Comparison of ENCODE assay signal across 1 cellular context in genomic region chr9:136625101-136626065, GRCh38.
TF ChIP-seq lines count a peak whose summit lies in the region.

No MANE protein-coding gene starts in this region.

TF ChIP-seq in HepG2, 621 proteins besides CTCF, POLR2A, EP300 and RAD21 (continued from another document and continues in another):
- TF ChIP-seq E2F2 (CRISPR knock-in tag; IDR thresholded peaks at IDR 0.05; ENCODE audit: borderline replicate concordance): no peak
- TF ChIP-seq ZMAT5 (CRISPR knock-in tag; IDR thresholded peaks at IDR 0.05; ENCODE audit: borderline replicate concordance, low read depth): no peak
- TF ChIP-seq ARHGAP35 (CRISPR knock-in tag; IDR thresholded peaks at IDR 0.05; ENCODE audit: borderline replicate concordance): no peak
- TF ChIP-seq ZNF569 (CRISPR knock-in tag; IDR thresholded peaks at IDR 0.05; ENCODE audit: borderline replicate concordance): no peak
- TF ChIP-seq ZNF672 (CRISPR knock-in tag; IDR thresholded peaks at IDR 0.05): no peak
- TF ChIP-seq ZNF556 (CRISPR knock-in tag; IDR thresholded peaks at IDR 0.05; ENCODE audit: borderline replicate concordance): peak; percentile 39; the same call in 1 of the 2 replicates
- no peak for TF ChIP-seq RFX3 (CRISPR knock-in tag; IDR thresholded peaks at IDR 0.05)
- peak; percentile 91 for TF ChIP-seq BCL6 (CRISPR knock-in tag; IDR thresholded peaks at IDR 0.05)
- TF ChIP-seq NR2F2 (IDR thresholded peaks at IDR 0.05; ENCODE audit: borderline replicate concordance, low read depth): peak; percentile 70
- TF ChIP-seq RFXANK (CRISPR knock-in tag; IDR thresholded peaks at IDR 0.05): no peak
- TF ChIP-seq IKZF1 (IDR thresholded peaks at IDR 0.05): no peak
- no peak for TF ChIP-seq ZNF674 (CRISPR knock-in tag; IDR thresholded peaks at IDR 0.05; ENCODE audit: low read depth)
- TF ChIP-seq REST (IDR thresholded peaks at IDR 0.05; ENCODE audit: borderline replicate concordance in 1 of 2, low read depth in 1 of 2, low read length in 2 of 2): no peak
- TF ChIP-seq SALL2 (CRISPR knock-in tag; IDR thresholded peaks at IDR 0.05): no peak; the same call in 1 of the 2 replicates
- peak; percentile 43; the same call in 1 of the 2 replicates for TF ChIP-seq ISL2 (CRISPR knock-in tag; IDR thresholded peaks at IDR 0.05)
- peak; percentile 63 for TF ChIP-seq NCOA2 (CRISPR knock-in tag; IDR thresholded peaks at IDR 0.05)
- TF ChIP-seq THRA (CRISPR knock-in tag; IDR thresholded peaks at IDR 0.05; ENCODE audit: borderline replicate concordance): peak; percentile 73; the same call in 1 of the 2 replicates
- peak; percentile 81 for TF ChIP-seq ZSCAN21 (CRISPR knock-in tag; IDR thresholded peaks at IDR 0.05; ENCODE audit: borderline replicate concordance)
- TF ChIP-seq TARDBP (CRISPR knock-in tag; IDR thresholded peaks at IDR 0.05): 0 out of 2 replicates have a peak, but pooled peaks have one; percentile 41
- TF ChIP-seq JARID2 (CRISPR knock-in tag; IDR thresholded peaks at IDR 0.05; ENCODE audit: insufficient replicate concordance): no peak
- TF ChIP-seq MYPOP (CRISPR knock-in tag; IDR thresholded peaks at IDR 0.05): peak; percentile 47; the same call in 1 of the 2 replicates
- TF ChIP-seq ZFP90 (CRISPR knock-in tag; IDR thresholded peaks at IDR 0.05; ENCODE audit: borderline replicate concordance): no peak
- peak; percentile 49; the same call in 1 of the 2 replicates for TF ChIP-seq FOSL2 (CRISPR knock-in tag; IDR thresholded peaks at IDR 0.05)
- no peak for TF ChIP-seq SOX13 (IDR thresholded peaks at IDR 0.05)
- TF ChIP-seq SOX13 (CRISPR knock-in tag; conservative IDR thresholded peaks at IDR 0.05 in 1 of 2, IDR thresholded peaks at IDR 0.05 in 1 of 2): peak in 1 of 2 experiments; percentile 42; a peak in 1 of 4 replicates
- TF ChIP-seq ZKSCAN1 (IDR thresholded peaks at IDR 0.05; ENCODE audit: low read length): no peak
- TF ChIP-seq TFDP1 (CRISPR knock-in tag; IDR thresholded peaks at IDR 0.05; ENCODE audit: borderline replicate concordance): peak; percentile 29; the same call in 1 of the 2 replicates
- TF ChIP-seq ZNF576 (CRISPR knock-in tag; IDR thresholded peaks at IDR 0.05): no peak
- no peak for TF ChIP-seq ZNF761 (CRISPR knock-in tag; conservative IDR thresholded peaks at IDR 0.05)
- 0 out of 2 replicates have a peak, but pooled peaks have one; percentile 23 for TF ChIP-seq MYNN (CRISPR knock-in tag; IDR thresholded peaks at IDR 0.05; ENCODE audit: low read depth)
- peak; percentile 96 for TF ChIP-seq MEF2D (CRISPR knock-in tag; IDR thresholded peaks at IDR 0.05)
- no peak for TF ChIP-seq ZNF75D (CRISPR knock-in tag; IDR thresholded peaks at IDR 0.05; ENCODE audit: borderline replicate concordance)
- peak; percentile 59; the same call in 1 of the 2 replicates for TF ChIP-seq ZGPAT (CRISPR knock-in tag; IDR thresholded peaks at IDR 0.05)
- no peak for TF ChIP-seq ZBTB25 (CRISPR knock-in tag; IDR thresholded peaks at IDR 0.05)
- peak; percentile 62; the same call in 1 of the 2 replicates for TF ChIP-seq HMG20B (CRISPR knock-in tag; conservative IDR thresholded peaks at IDR 0.05)
- no peak for TF ChIP-seq SIX1 (CRISPR knock-in tag; IDR thresholded peaks at IDR 0.05; ENCODE audit: borderline replicate concordance)
- peak; percentile 50; the same call in 1 of the 2 replicates for TF ChIP-seq SOX5 (CRISPR knock-in tag; IDR thresholded peaks at IDR 0.05; ENCODE audit: borderline replicate concordance)
- TF ChIP-seq MTERF4 (CRISPR knock-in tag; IDR thresholded peaks at IDR 0.05): no peak
- TF ChIP-seq FOXA3 (CRISPR knock-in tag; IDR thresholded peaks at IDR 0.05): peak; percentile 69
- TF ChIP-seq MYC (CRISPR knock-in tag; IDR thresholded peaks at IDR 0.05; ENCODE audit: borderline replicate concordance): 0 out of 2 replicates have a peak, but pooled peaks have one; percentile 38
- TF ChIP-seq ZNF614 (CRISPR knock-in tag; IDR thresholded peaks at IDR 0.05; ENCODE audit: borderline replicate concordance): no peak
- TF ChIP-seq BRD4 (CRISPR knock-in tag; IDR thresholded peaks at IDR 0.05): no peak
- TF ChIP-seq CBX1 (IDR thresholded peaks at IDR 0.05; ENCODE audit: low read depth): peak; percentile 15
- TF ChIP-seq PHB2 (IDR thresholded peaks at IDR 0.05; ENCODE audit: partially characterized antibody): no peak
- TF ChIP-seq SRSF9 (IDR thresholded peaks at IDR 0.05; ENCODE audit: borderline replicate concordance, insufficient read depth, low read depth, low read length, poor library complexity, severe bottlenecking): no peak
- no peak for TF ChIP-seq ZNF354B (CRISPR knock-in tag; IDR thresholded peaks at IDR 0.05)
- TF ChIP-seq SALL1 (CRISPR knock-in tag; IDR thresholded peaks at IDR 0.05): 0 out of 2 replicates have a peak, but pooled peaks have one; percentile 31
- no peak for TF ChIP-seq YY1 (IDR thresholded peaks at IDR 0.05; ENCODE audit: insufficient read depth, insufficient replicate concordance, low read depth, low read length)
- TF ChIP-seq ZNF720 (CRISPR knock-in tag; IDR thresholded peaks at IDR 0.05): no peak
- no peak for TF ChIP-seq ZNF513 (CRISPR knock-in tag; conservative IDR thresholded peaks at IDR 0.05)
- TF ChIP-seq ZNF326 (CRISPR knock-in tag; IDR thresholded peaks at IDR 0.05; ENCODE audit: borderline replicate concordance): no peak
- no peak for TF ChIP-seq GZF1 (CRISPR knock-in tag; IDR thresholded peaks at IDR 0.05)
- 0 out of 2 replicates have a peak, but pooled peaks have one; percentile 77 for TF ChIP-seq ZNF691 (CRISPR knock-in tag; IDR thresholded peaks at IDR 0.05; ENCODE audit: borderline replicate concordance, low read depth)
- TF ChIP-seq TMF1 (CRISPR knock-in tag; IDR thresholded peaks at IDR 0.05; ENCODE audit: low read depth): no peak
- peak; percentile 55; the same call in 1 of the 2 replicates for TF ChIP-seq MED1 (CRISPR knock-in tag; IDR thresholded peaks at IDR 0.05)
- no peak for TF ChIP-seq SP1 (IDR thresholded peaks at IDR 0.05)
- TF ChIP-seq SP1 (CRISPR knock-in tag; IDR thresholded peaks at IDR 0.05): no peak
